17 cellular contexts compared by ENCODE assay signal in the genomic region with DNA sequence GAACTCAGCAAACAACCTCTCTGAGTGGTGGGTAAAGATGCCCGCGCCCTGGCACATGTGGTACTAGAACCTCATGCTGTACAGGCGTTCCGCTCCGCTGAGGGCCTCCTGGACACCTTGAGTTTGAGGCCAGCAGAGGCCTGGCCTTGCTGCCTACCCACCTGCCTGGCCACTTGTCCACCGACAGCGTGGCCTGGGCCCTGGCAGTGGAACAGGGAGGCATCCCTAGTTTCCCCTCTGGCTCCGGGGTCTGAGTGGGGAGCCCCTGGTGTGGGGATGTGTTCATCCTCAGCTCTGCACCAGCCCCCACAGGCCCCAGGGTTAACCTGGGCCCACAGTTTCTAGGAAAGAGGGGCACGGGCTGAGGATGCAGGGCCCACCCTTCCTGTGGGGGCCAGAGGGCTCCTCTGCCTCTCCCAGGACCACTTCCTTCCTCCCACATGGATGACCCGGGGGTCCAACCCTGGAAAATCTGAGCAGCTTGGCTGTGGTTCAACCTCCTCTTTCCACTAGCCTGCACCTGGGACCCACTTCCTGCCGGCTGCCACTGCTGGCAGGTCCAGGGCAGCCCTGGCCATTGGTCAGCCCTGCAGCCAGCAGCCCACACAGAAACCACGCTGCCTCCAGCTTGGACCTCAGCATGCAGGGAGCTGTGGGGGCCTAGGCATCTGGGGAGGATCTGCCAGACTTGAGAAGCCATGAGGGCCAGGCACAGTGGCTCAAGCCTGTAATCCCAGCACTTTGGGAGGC. TPM values are rescaled to one million over a fixed set of nuclear protein-coding genes. Genes with fewer than 3 reads are reported as not detected.
DNase-seq lines count a peak whose midpoint lies in the region; ATAC-seq and TF ChIP-seq lines count a peak whose summit lies in the region.
"Had no signal": no experiment of that assay in that cellular context is flagged by ENCODE, and none has a peak within 500 bp of the region (broad histone marks: within the 10 kb centered on the region; RNA-seq: fewer than 3 reads in every experiment).

No MANE protein-coding gene starts in this region.

- H3K27ac ChIP-seq in IMR-90 (ENCODE audit: insufficient read depth, low read length): no peak overlapping the region
- H3K27ac ChIP-seq in mesenchymal stem cell (ENCODE audit: low read length, poor library complexity, severe bottlenecking): no peak overlapping the region
- H3K27ac ChIP-seq in CD8-positive, alpha-beta memory T cell (ENCODE audit: low read depth, low read length): no peak overlapping the region

- H3K36me3 Mint-ChIP-seq in activated naive CD8-positive, alpha-beta T cell treated with anti-CD3 and anti-CD28 coated beads, Interleukin-2, amount 50 U/mL, for 24 hours (ENCODE audit: low read depth): no peaks in the 10 kb centered on the region
- no peaks in the 10 kb centered on the region for H3K36me3 Mint-ChIP-seq in activated naive CD8-positive, alpha-beta T cell treated with anti-CD3 and anti-CD28 coated beads for 36 hours
- no peaks in the 10 kb centered on the region for H3K36me3 Mint-ChIP-seq in CD8-positive, alpha-beta memory T cell

- no peak overlapping the region for H3K14ac ChIP-seq in IMR-90 (replicated peaks; ENCODE audit: low read depth, low read length)
- peak overlapping the region in 1 of 2 experiments; percentile 1 for H3K14ac ChIP-seq in mesenchymal stem cell (ENCODE audit: low read length in 2 of 2)

- H3K4me1 ChIP-seq in IMR-90 (ENCODE audit: control insufficient read depth, insufficient read depth, low read length): peaks cover 6% of the 10 kb centered on the region; the same call in 1 of the 2 replicates
- H3K4me1 ChIP-seq in mesenchymal stem cell (ENCODE audit: control insufficient read depth, insufficient read depth, low read depth, low read length): peaks cover 27% of the 10 kb centered on the region
- no peaks in the 10 kb centered on the region for H3K4me1 ChIP-seq in CD8-positive, alpha-beta memory T cell (ENCODE audit: insufficient read depth, low read length)
- H3K4me1 ChIP-seq in HAP-1: no peaks in the 10 kb centered on the region

- no peak overlapping the region for H2BK20ac ChIP-seq in IMR-90 (ENCODE audit: low read depth, low read length)

- no peak overlapping the region for H3K4me3 Mint-ChIP-seq in activated naive CD8-positive, alpha-beta T cell treated with anti-CD3 and anti-CD28 coated beads, Interleukin-2, amount 50 U/mL, for 24 hours
- no peak overlapping the region for H3K4me3 Mint-ChIP-seq in activated naive CD8-positive, alpha-beta T cell treated with anti-CD3 and anti-CD28 coated beads for 36 hours
- H3K4me3 Mint-ChIP-seq in CD8-positive, alpha-beta memory T cell: no peak overlapping the region

- H4K8ac ChIP-seq in IMR-90 (ENCODE audit: low read depth in 2 of 2, low read length in 2 of 2) (no peak overlapping the region), mesenchymal stem cell (ENCODE audit: low read length) (peak overlapping the region; percentile 67)

- dilution Hi-C loops in IMR-90 (cut with HindIII; ENCODE audit: low sequenced_read_pairs, unreplicated experiment): no loop called here

- ATAC-seq in activated naive CD8-positive, alpha-beta T cell treated with anti-CD3 and anti-CD28 coated beads, Interleukin-2, amount 50 U/mL, for 24 hours: no peak
- ATAC-seq in IMR-90 (ENCODE audit: low read depth): no peak
- ATAC-seq: GM12878 had no signal

- no peaks in the 10 kb centered on the region for H4K20me1 ChIP-seq in IMR-90 (ENCODE audit: insufficient read depth, low read length)

- H3K27me3 Mint-ChIP-seq in activated naive CD8-positive, alpha-beta T cell treated with anti-CD3 and anti-CD28 coated beads, Interleukin-2, amount 50 U/mL, for 24 hours: peaks cover 11% of the 10 kb centered on the region
- peaks cover 5% of the 10 kb centered on the region for H3K27me3 Mint-ChIP-seq in activated naive CD8-positive, alpha-beta T cell treated with anti-CD3 and anti-CD28 coated beads for 36 hours
- peaks cover 7 to 19% of the 10 kb centered on the region in 2 donors for H3K27me3 Mint-ChIP-seq in CD8-positive, alpha-beta memory T cell

- H2AK5ac ChIP-seq in IMR-90 (ENCODE audit: low read depth, low read length) (peak overlapping the region; percentile 33; the same call in 1 of the 2 replicates), mesenchymal stem cell (ENCODE audit: low read length, severe bottlenecking) (no peak overlapping the region)

- H2BK120ac ChIP-seq in IMR-90 (ENCODE audit: low read depth, low read length) (no peak overlapping the region), mesenchymal stem cell (ENCODE audit: low read depth, low read length) (peak overlapping the region; percentile 55)

- BruUV-seq in IMR-90 (replicated peaks; lab: Mats Ljungman, UMichigan): no TSS peak

- H3K27ac Mint-ChIP-seq in activated naive CD8-positive, alpha-beta T cell treated with anti-CD3 and anti-CD28 coated beads, Interleukin-2, amount 50 U/mL, for 24 hours: peak overlapping the region; percentile 39
- no peak overlapping the region for H3K27ac Mint-ChIP-seq in activated naive CD8-positive, alpha-beta T cell treated with anti-CD3 and anti-CD28 coated beads for 36 hours
- H3K27ac Mint-ChIP-seq in CD8-positive, alpha-beta memory T cell: no peak overlapping the region

- no peaks in the 10 kb centered on the region for H3K9me3 Mint-ChIP-seq in activated naive CD8-positive, alpha-beta T cell treated with anti-CD3 and anti-CD28 coated beads, Interleukin-2, amount 50 U/mL, for 24 hours
- H3K9me3 Mint-ChIP-seq in activated naive CD8-positive, alpha-beta T cell treated with anti-CD3 and anti-CD28 coated beads for 36 hours: no peaks in the 10 kb centered on the region
- H3K9me3 Mint-ChIP-seq in CD8-positive, alpha-beta memory T cell: no peaks in the 10 kb centered on the region

- peak overlapping the region; percentile 75 for H2AK9ac ChIP-seq in IMR-90 (replicated peaks; ENCODE audit: low read depth, low read length, poor library complexity)

- no peak for TF ChIP-seq RAD21 in IMR-90 (IDR thresholded peaks at IDR 0.05; ENCODE audit: low read length)

- H3K4me1 Mint-ChIP-seq in activated naive CD8-positive, alpha-beta T cell treated with anti-CD3 and anti-CD28 coated beads, Interleukin-2, amount 50 U/mL, for 24 hours: peaks cover 10% of the 10 kb centered on the region
- H3K4me1 Mint-ChIP-seq in activated naive CD8-positive, alpha-beta T cell treated with anti-CD3 and anti-CD28 coated beads for 36 hours: peaks cover 3% of the 10 kb centered on the region
- peaks cover 7 to 8% (median 8%) of the 10 kb centered on the region in 3 donors for H3K4me1 Mint-ChIP-seq in CD8-positive, alpha-beta memory T cell

- H3K36me3 ChIP-seq in IMR-90 (ENCODE audit: control insufficient read depth, insufficient read depth, low read length) (no peaks in the 10 kb centered on the region), mesenchymal stem cell (ENCODE audit: control insufficient read depth in 1 of 2, insufficient read depth in 2 of 2, low read depth in 1 of 2, low read length in 2 of 2) (no peaks in the 10 kb centered on the region), HAP-1 (replicated peaks) (no peaks in the 10 kb centered on the region)
- no peaks in the 10 kb centered on the region for H3K36me3 ChIP-seq in CD8-positive, alpha-beta memory T cell (ENCODE audit: insufficient read depth, low read length)

- H3K4me2 ChIP-seq in IMR-90 (ENCODE audit: low read depth, low read length): no peak overlapping the region
- H3K4me2 ChIP-seq in mesenchymal stem cell (ENCODE audit: low read length, poor library complexity, severe bottlenecking): no peak overlapping the region

- H3K56ac ChIP-seq in IMR-90 (ENCODE audit: extremely low read depth, insufficient read depth, low read length): no peak overlapping the region

- no peak overlapping the region for H3K9ac ChIP-seq in IMR-90 (ENCODE audit: low read depth, low read length)
- H3K9ac ChIP-seq in mesenchymal stem cell (ENCODE audit: low read length): no peak overlapping the region

- no peak overlapping the region for H3K23ac ChIP-seq in IMR-90 (ENCODE audit: low read depth, low read length)
- no peak overlapping the region for H3K23ac ChIP-seq in mesenchymal stem cell (ENCODE audit: low read length in 2 of 2)

- intact Hi-C loops in IMR-90 (cut with micrococcal nuclease): no loop called here

- H4K91ac ChIP-seq in IMR-90 (ENCODE audit: insufficient read depth, low read depth, low read length) (no peak overlapping the region), mesenchymal stem cell (ENCODE audit: low read length) (peak overlapping the region; percentile 45)

- peak overlapping the region; percentile 85 to 92 for H2BK12ac ChIP-seq in mesenchymal stem cell (ENCODE audit: low read length in 2 of 2)

- H4K5ac ChIP-seq in IMR-90 (ENCODE audit: low read depth, low read length): no peak overlapping the region

- DNase-seq in activated naive CD8-positive, alpha-beta T cell treated with anti-CD3 and anti-CD28 coated beads, Interleukin-2, amount 50 U/mL, for 24 hours: no peak
- DNase-seq in activated naive CD8-positive, alpha-beta T cell treated with anti-CD3 and anti-CD28 coated beads for 36 hours: no peak
- DNase-seq in IMR-90 (peak; percentile 27), dermis blood vessel endothelial cell (peak; percentile 43), mesenchymal stem cell (no peak), HAP-1 (ENCODE audit: low spot score in 2 of 2) (no peak)
- DNase-seq in CD8-positive, alpha-beta memory T cell: no peak
- DNase-seq in NK-92 treated with Interleukin-12 subunit alpha and Interleukin-12 subunit beta, amount 100 ng/mL, for 24 hours (lab: John Stamatoyannopoulos, UW): no peak
- DNase-seq: 8988T, C1 segment of cervical spinal cord, GDM1, KG1, NCI-H1092, NCI-H146, NCI-H2081 treated with DMSO at 0.1 percent for 48 hours, NCI-H510A treated with DMSO at 0.1 percent for 48 hours had no signal

- no peak overlapping the region for H3K4me3 ChIP-seq in IMR-90 (ENCODE audit: insufficient read depth, low read depth, low read length)
- H3K4me3 ChIP-seq in mesenchymal stem cell (ENCODE audit: insufficient read depth in 1 of 2, low read depth in 1 of 2, low read length in 2 of 2): no peak overlapping the region
- no peak overlapping the region for H3K4me3 ChIP-seq in CD8-positive, alpha-beta memory T cell (ENCODE audit: low read length)
- no peak overlapping the region for H3K4me3 ChIP-seq in HAP-1
- H3K4me3 ChIP-seq: GM12878 had no signal

- 38% methylated on average over 1 of the region's 12 CpGs; no CpG with 5 or more reads in 1 of the 2 experiments for WGBS in IMR-90 (ENCODE audit: extremely low coverage in 2 of 2, insufficient read length in 1 of 2), 2 experiments
- 81% methylated on average over 12 of the region's 12 CpGs for WGBS in mesenchymal stem cell

- H2BK5ac ChIP-seq in IMR-90 (ENCODE audit: low read depth, low read length, poor library complexity, severe bottlenecking) (no peak overlapping the region), mesenchymal stem cell (ENCODE audit: low read depth, low read length, poor library complexity, severe bottlenecking) (no peak overlapping the region)

- no peak for TF ChIP-seq POLR2A in IMR-90 (IDR thresholded peaks at IDR 0.05; ENCODE audit: low read depth, low read length)

- no peak overlapping the region for H2AFZ ChIP-seq in IMR-90 (replicated peaks; ENCODE audit: low read length, poor library complexity)
- H2AFZ ChIP-seq in mesenchymal stem cell (ENCODE audit: low read depth, low read length): no peak overlapping the region

- in situ Hi-C loops in IMR-90 (cut with MboI; ENCODE audit: low sequenced_read_pairs) (no loop called here), HAP-1 (cut with MboI; ENCODE audit: low sequenced_read_pairs) (no loop called here)

- no peaks in the 10 kb centered on the region for H3K9me3 ChIP-seq in IMR-90 (ENCODE audit: control insufficient read depth, insufficient read depth, low read length)
- H3K9me3 ChIP-seq in mesenchymal stem cell (ENCODE audit: control insufficient read depth, low read length): no peaks in the 10 kb centered on the region
- no peaks in the 10 kb centered on the region for H3K9me3 ChIP-seq in CD8-positive, alpha-beta memory T cell (ENCODE audit: low read length)
- H3K9me3 ChIP-seq in HAP-1: no peaks in the 10 kb centered on the region

- H3K18ac ChIP-seq in IMR-90 (ENCODE audit: low read depth, low read length) (no peak overlapping the region), mesenchymal stem cell (ENCODE audit: low read depth in 1 of 2, low read length in 2 of 2) (peak overlapping the region; percentile 49 to 84)

- H3K9me1 ChIP-seq in IMR-90 (ENCODE audit: insufficient read depth, low read length): peaks cover 13% of the 10 kb centered on the region

- POLR2A ChIA-PET in IMR-90 (lab: Charles Lee; ENCODE audit: unreplicated experiment): no interaction called here
- POLR2A ChIA-PET in CD8-positive, alpha-beta memory T cell (lab: Charles Lee): no interaction called here

- H2BK15ac ChIP-seq in IMR-90 (ENCODE audit: low read depth, low read length) (no peak overlapping the region), mesenchymal stem cell (ENCODE audit: low read depth, poor library complexity, severe bottlenecking) (peak overlapping the region; percentile 87)

- H3K4ac ChIP-seq in IMR-90 (ENCODE audit: low read depth, low read length) (no peak overlapping the region; the same call in 1 of the 2 replicates), mesenchymal stem cell (ENCODE audit: low read depth in 1 of 2, low read length in 2 of 2) (peak overlapping the region; percentile 5 to 80)

- H3K27me3 ChIP-seq in IMR-90 (ENCODE audit: control insufficient read depth, insufficient read depth, low read length): peaks cover 2% of the 10 kb centered on the region; the same call in 1 of the 2 replicates
- H3K27me3 ChIP-seq in mesenchymal stem cell (ENCODE audit: control insufficient read depth in 1 of 2, insufficient read depth in 1 of 2, low read length in 2 of 2): peaks cover 0 to 9% of the 10 kb centered on the region in 2 experiments
- H3K27me3 ChIP-seq in CD8-positive, alpha-beta memory T cell (ENCODE audit: insufficient read depth, low read length, poor library complexity, severe bottlenecking): no peaks in the 10 kb centered on the region
- no peaks in the 10 kb centered on the region for H3K27me3 ChIP-seq in HAP-1 (ENCODE audit: low read depth)

- TF ChIP-seq CTCF in IMR-90 (conservative IDR thresholded peaks at IDR 0.05; ENCODE audit: low read depth, low read length): no peak

- H3K79me1 ChIP-seq in IMR-90 (ENCODE audit: low read depth in 1 of 2, low read length in 2 of 2): no peaks in the 10 kb centered on the region
- no peaks in the 10 kb centered on the region for H3K79me1 ChIP-seq in mesenchymal stem cell (replicated peaks; ENCODE audit: low read length, poor library complexity, severe bottlenecking)

- CTCF ChIA-PET in IMR-90 (lab: Yijun Ruan, JAX): no interaction called here
- CTCF ChIA-PET in CD8-positive, alpha-beta memory T cell (lab: Charles Lee): no interaction called here

RNA-seq across cellular contexts. Expression of a gene that starts 53.3 kb away (rescaled TPM):
- total RNA-seq in activated naive CD8-positive, alpha-beta T cell treated with anti-CD3 and anti-CD28 coated beads for 36 hours: 1 to 10 TPM; 3.5 to 4.0 TPM
- 4.3 and 6.7 TPM in 2 replicates for total RNA-seq in IMR-90 (2012; rRNA removed)
- polyA plus RNA-seq in IMR-90 (2012; rRNA removed): 46.7 and 52.6 TPM in 2 replicates
- 66.0 and 124 TPM in 2 replicates for polyA plus RNA-seq in IMR-90 (2012; cell fraction: cytosol; rRNA removed)
- 136 and 394 TPM in 2 replicates for polyA plus RNA-seq in IMR-90 (2012; cell fraction: nucleus; rRNA removed; ENCODE audit: low replicate concordance)
- 309 and 317 TPM in 2 replicates for total RNA-seq in dermis blood vessel endothelial cell
- polyA plus RNA-seq in mesenchymal stem cell (2013, experiment 1 of 2): 330 TPM
- polyA plus RNA-seq in mesenchymal stem cell (2013, experiment 2 of 2): 322 TPM
- 1 to 10 TPM; 1.9 to 2.2 TPM for total RNA-seq in CD8-positive, alpha-beta memory T cell
- 4.7 TPM for polyA plus RNA-seq in CD8-positive, alpha-beta memory T cell

Comparison
In these comparisons a context has a peak if more than half of its experiments do, and no peak if none do; other contexts are left out.
1. DNase-seq: peak in IMR-90 (single experiment) and dermis blood vessel endothelial cell (single experiment); none in activated naive CD8-positive, alpha-beta T cell treated with anti-CD3 and anti-CD28 coated beads, Interleukin-2, amount 50 U/mL, for 24 hours (single experiment), activated naive CD8-positive, alpha-beta T cell treated with anti-CD3 and anti-CD28 coated beads for 36 hours (single experiment), mesenchymal stem cell (single experiment), CD8-positive, alpha-beta memory T cell (0 of 5), NK-92 treated with Interleukin-12 subunit alpha and Interleukin-12 subunit beta, amount 100 ng/mL, for 24 hours (single experiment) and HAP-1 (0 of 2).
2. RNA of a gene that starts 53.3 kb away (total RNA-seq): 309 to 317 TPM in dermis blood vessel endothelial cell; 4.3 to 6.7 TPM in IMR-90, 3.5 to 4.0 TPM in activated naive CD8-positive, alpha-beta T cell treated with anti-CD3 and anti-CD28 coated beads for 36 hours and 1.9 to 2.2 TPM in CD8-positive, alpha-beta memory T cell; every median in the first group is over 10 times any median in the second.